Comparison of ENCODE assay signal across 7 cellular contexts in the genomic region with DNA sequence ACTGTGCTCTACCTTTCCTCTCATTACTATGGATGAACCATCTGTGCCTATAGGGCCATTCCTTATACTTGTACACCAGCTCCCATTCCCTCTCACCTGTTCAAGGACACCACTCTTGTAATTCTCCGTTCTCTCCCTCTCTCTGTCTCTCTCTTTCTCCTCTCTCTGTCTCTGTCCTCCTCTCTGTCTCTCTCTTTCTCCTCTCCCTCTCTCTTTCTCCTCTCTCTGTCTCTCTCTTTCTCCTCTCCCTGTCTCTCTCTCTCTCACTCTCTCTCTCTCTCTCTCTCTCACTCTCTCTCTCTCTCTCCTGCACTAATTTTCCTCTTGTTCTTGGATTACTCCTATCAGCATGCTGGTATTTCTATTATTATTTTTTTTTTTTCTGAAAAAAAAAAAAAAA.
"Had no signal": no experiment of that assay in that cellular context is flagged by ENCODE, and none has a peak within 500 bp of the region (broad histone marks: within the 10 kb centered on the region; RNA-seq: fewer than 3 reads in every experiment).

No MANE protein-coding gene starts in this region.

- FAIRE-seq: G401.6, GM12891, GM12892, GM19239 had no signal

- DNase-seq: GDM1, GF-D8 had no signal

- H3K4me3 ChIP-seq: GM12878 had no signal

- ATAC-seq: GM12878 had no signal
